In the genomic region with DNA sequence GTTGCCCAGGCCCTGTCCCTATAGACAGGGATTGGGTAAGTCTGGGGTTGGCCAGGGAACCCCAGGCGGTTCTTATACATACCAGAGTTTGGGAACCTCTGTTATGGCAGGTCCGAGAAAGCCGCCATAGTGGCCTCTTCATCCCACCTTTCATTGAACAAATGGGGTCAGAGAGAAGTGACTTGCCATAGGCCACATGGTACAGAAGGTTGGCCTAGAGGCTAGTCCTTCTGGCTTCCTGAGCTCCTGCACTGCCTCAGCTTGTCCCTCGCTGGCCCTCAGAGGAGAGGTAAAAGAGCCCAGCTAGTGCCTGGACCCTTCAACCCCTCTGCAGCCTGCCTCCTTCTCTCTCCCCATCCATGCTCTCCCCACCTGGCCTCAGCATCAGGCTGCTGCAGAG, we compare ENCODE assay signal across 25 cellular contexts.
"Had no signal": no experiment of that assay in that cellular context is flagged by ENCODE, and none has a peak within 500 bp of the region (broad histone marks: within the 10 kb centered on the region; RNA-seq: fewer than 3 reads in every experiment).

No MANE protein-coding gene starts in this region.

- H3K27me3 Mint-ChIP-seq: activated CD4-positive, alpha-beta T cell treated with anti-CD3 and anti-CD28 coated beads, Interleukin-2, amount 10 ng/mL, durations not matched to agents 7 days and 5 days; stimulated activated naive CD8-positive, alpha-beta T cell treated with anti-CD3 and anti-CD28 coated beads, Interleukin-15, Interleukin-2, amounts not matched to agents 100 ng/mL and 50 ng/mL, for 24 hours had no signal

- H3K36me3 Mint-ChIP-seq: activated naive CD8-positive, alpha-beta T cell; stimulated activated effector memory CD8-positive, alpha-beta T cell treated with anti-CD3 and anti-CD28 coated beads, Interleukin-12 subunit alpha, Interleukin-12 subunit beta, amount 100 ng/mL, for 72 hours had no signal

- H3K27me3 ChIP-seq: cardiac muscle cell, neutrophil, pancreas, sigmoid colon, upper lobe of left lung had no signal

- H3K9me3 ChIP-seq: neutrophil, pancreas, psoas muscle had no signal

- H3K27ac Mint-ChIP-seq: activated CD4-positive, alpha-beta memory T cell treated with anti-CD3 and anti-CD28 coated beads, Interleukin-2, amount 10 ng/mL, durations not matched to agents 7 days and 5 days; activated CD4-positive, alpha-beta T cell treated with anti-CD3 and anti-CD28 coated beads, Interleukin-2, amount 10 ng/mL, durations not matched to agents 7 days and 5 days; activated naive CD8-positive, alpha-beta T cell; stimulated activated effector memory CD8-positive, alpha-beta T cell treated with anti-CD3 and anti-CD28 coated beads, Interleukin-12 subunit alpha, Interleukin-12 subunit beta, amount 100 ng/mL, for 72 hours; stimulated activated naive CD8-positive, alpha-beta T cell treated with anti-CD3 and anti-CD28 coated beads, Interleukin-15, Interleukin-2, amounts not matched to agents 100 ng/mL and 50 ng/mL, for 24 hours had no signal

- DNase-seq: activated CD4-positive, alpha-beta memory T cell treated with anti-CD3 and anti-CD28 coated beads, Interleukin-2, amount 10 ng/mL, durations not matched to agents 7 days and 5 days; activated CD4-positive, alpha-beta T cell treated with anti-CD3 and anti-CD28 coated beads, Interleukin-2, amount 10 ng/mL, durations not matched to agents 7 days and 5 days; activated CD4-positive, CD25-positive, alpha-beta regulatory T cell treated with anti-CD3 and anti-CD28 coated beads, Interleukin-2, amount 50 U/mL, for 72 hours; activated effector memory CD4-positive, alpha-beta T cell treated with Interleukin-2 at 50 U/mL for 16 hours; activated naive CD4-positive, alpha-beta T cell treated with Interleukin-2 at 50 U/mL for 16 hours; anterior cingulate cortex; cortex of kidney; foreskin keratinocyte; heart right ventricle; kidney glomerular epithelial cell; left ventricle myocardium superior; pancreas; psoas muscle; sigmoid colon; small intestine; stimulated activated CD4-positive, alpha-beta T cell treated with anti-CD3 and anti-CD28 coated beads, Interleukin-4, amount 100 ng/mL, for 24 hours; T-helper 2 cell; upper lobe of left lung had no signal

- H3K4me1 ChIP-seq: esophagus muscularis mucosa, foreskin keratinocyte, pancreas, psoas muscle, sigmoid colon, upper lobe of left lung had no signal

- H3K9me3 Mint-ChIP-seq: activated CD4-positive, alpha-beta memory T cell treated with anti-CD3 and anti-CD28 coated beads, Interleukin-2, amount 10 ng/mL, durations not matched to agents 7 days and 5 days; activated CD4-positive, alpha-beta T cell treated with anti-CD3 and anti-CD28 coated beads, Interleukin-2, amount 10 ng/mL, durations not matched to agents 7 days and 5 days; stimulated activated effector memory CD8-positive, alpha-beta T cell treated with anti-CD3 and anti-CD28 coated beads, Interleukin-12 subunit alpha, Interleukin-12 subunit beta, amount 100 ng/mL, for 72 hours; stimulated activated naive CD8-positive, alpha-beta T cell treated with anti-CD3 and anti-CD28 coated beads, Interleukin-15, Interleukin-2, amounts not matched to agents 100 ng/mL and 50 ng/mL, for 24 hours had no signal

- H3K4me3 Mint-ChIP-seq: activated CD4-positive, alpha-beta memory T cell treated with anti-CD3 and anti-CD28 coated beads, Interleukin-2, amount 10 ng/mL, durations not matched to agents 7 days and 5 days; activated CD4-positive, alpha-beta T cell treated with anti-CD3 and anti-CD28 coated beads, Interleukin-2, amount 10 ng/mL, durations not matched to agents 7 days and 5 days; activated naive CD8-positive, alpha-beta T cell; nephron; stimulated activated effector memory CD8-positive, alpha-beta T cell treated with anti-CD3 and anti-CD28 coated beads, Interleukin-12 subunit alpha, Interleukin-12 subunit beta, amount 100 ng/mL, for 72 hours; stimulated activated naive CD8-positive, alpha-beta T cell treated with anti-CD3 and anti-CD28 coated beads, Interleukin-15, Interleukin-2, amounts not matched to agents 100 ng/mL and 50 ng/mL, for 24 hours had no signal

- H3K4me1 Mint-ChIP-seq: activated CD4-positive, alpha-beta memory T cell treated with anti-CD3 and anti-CD28 coated beads, Interleukin-2, amount 10 ng/mL, durations not matched to agents 7 days and 5 days; activated CD4-positive, alpha-beta T cell treated with anti-CD3 and anti-CD28 coated beads, Interleukin-2, amount 10 ng/mL, durations not matched to agents 7 days and 5 days; stimulated activated effector memory CD8-positive, alpha-beta T cell treated with anti-CD3 and anti-CD28 coated beads, Interleukin-12 subunit alpha, Interleukin-12 subunit beta, amount 100 ng/mL, for 72 hours had no signal

- H3K27ac ChIP-seq: cardiac muscle cell, esophagus muscularis mucosa, foreskin keratinocyte, heart right ventricle, neutrophil, pancreas, psoas muscle, sigmoid colon, upper lobe of left lung had no signal

- H3K4me3 ChIP-seq: cardiac muscle cell, esophagus muscularis mucosa, heart right ventricle, pancreas, psoas muscle, sigmoid colon, upper lobe of left lung had no signal
